In the genomic region with DNA sequence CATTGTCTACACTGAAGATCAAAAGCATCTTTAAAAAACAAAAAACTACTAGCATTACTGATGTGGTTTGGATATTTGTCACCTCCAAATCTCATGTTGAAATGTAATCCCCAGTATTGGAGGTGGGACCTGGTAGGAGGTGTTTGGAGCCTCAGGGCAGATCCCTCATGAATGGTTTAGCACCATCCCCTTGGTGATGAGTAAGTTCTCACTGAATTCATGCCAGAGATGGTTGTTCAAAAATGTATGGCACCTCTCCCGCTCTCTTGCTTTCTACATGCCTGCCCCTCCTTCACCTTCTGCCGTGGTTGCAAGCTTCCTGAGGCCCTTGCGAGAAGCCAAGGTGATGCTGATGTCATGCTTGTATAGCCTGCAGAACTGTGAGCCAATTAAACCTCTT, we compare ENCODE assay signal across 1 cellular context.
TF ChIP-seq lines count a peak whose summit lies in the region.

No MANE protein-coding gene starts in this region.

TF ChIP-seq in GM12878, 131 proteins besides CTCF, POLR2A, EP300 and RAD21 (continued from another document):
- TF ChIP-seq ZSCAN29 (IDR thresholded peaks at IDR 0.05) (no peak), HDAC6 (IDR thresholded peaks at IDR 0.05; ENCODE audit: unreplicated experiment) (no peak)
